ENCODE assay signal across 1 cellular context in the genomic region with DNA sequence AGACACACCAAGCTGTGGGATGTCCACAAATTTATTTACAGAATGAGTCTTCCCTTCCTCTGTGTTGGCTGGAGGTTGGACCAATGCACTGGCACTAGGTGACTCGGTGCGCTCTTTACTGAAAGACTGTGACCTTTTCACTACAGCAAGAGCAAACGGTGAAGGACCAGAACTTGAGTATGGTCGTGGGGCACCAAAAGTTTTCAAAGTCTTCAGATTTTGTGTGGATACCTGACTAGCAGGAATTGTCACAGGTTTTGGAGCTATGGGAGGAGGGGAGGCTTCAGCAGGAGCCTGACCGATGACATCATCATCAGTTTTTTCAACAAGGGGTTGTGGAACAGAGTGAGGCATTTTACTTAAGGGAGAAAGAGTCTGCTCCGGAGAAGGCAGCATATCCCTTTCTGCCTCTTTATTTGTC.
TF ChIP-seq lines count a peak whose summit lies in the region.

No MANE protein-coding gene starts in this region.

TF ChIP-seq in HepG2, 621 proteins besides CTCF, POLR2A, EP300 and RAD21 (continued from another document and continues in another):
- TF ChIP-seq, protein P1, sequence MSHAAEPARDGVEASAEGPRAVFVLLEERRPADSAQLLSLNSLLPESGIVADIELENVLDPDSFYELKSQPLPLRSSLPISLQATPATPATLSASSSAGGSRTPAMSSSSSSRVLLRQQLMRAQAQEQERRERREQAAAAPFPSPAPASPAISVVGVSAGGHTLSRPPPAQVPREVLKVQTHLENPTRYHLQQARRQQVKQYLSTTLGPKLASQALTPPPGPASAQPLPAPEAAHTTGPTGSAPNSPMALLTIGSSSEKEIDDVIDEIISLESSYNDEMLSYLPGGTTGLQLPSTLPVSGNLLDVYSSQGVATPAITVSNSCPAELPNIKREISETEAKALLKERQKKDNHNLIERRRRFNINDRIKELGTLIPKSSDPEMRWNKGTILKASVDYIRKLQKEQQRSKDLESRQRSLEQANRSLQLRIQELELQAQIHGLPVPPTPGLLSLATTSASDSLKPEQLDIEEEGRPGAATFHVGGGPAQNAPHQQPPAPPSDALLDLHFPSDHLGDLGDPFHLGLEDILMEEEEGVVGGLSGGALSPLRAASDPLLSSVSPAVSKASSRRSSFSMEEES (CRISPR knock-in tag; IDR thresholded peaks at IDR 0.05), result no peak
- TF ChIP-seq ZNF337 (CRISPR knock-in tag; IDR thresholded peaks at IDR 0.05; ENCODE audit: borderline replicate concordance, low read depth), result no peak
- no peak for TF ChIP-seq ZNF761 (CRISPR knock-in tag; conservative IDR thresholded peaks at IDR 0.05)
- TF ChIP-seq, protein P2, sequence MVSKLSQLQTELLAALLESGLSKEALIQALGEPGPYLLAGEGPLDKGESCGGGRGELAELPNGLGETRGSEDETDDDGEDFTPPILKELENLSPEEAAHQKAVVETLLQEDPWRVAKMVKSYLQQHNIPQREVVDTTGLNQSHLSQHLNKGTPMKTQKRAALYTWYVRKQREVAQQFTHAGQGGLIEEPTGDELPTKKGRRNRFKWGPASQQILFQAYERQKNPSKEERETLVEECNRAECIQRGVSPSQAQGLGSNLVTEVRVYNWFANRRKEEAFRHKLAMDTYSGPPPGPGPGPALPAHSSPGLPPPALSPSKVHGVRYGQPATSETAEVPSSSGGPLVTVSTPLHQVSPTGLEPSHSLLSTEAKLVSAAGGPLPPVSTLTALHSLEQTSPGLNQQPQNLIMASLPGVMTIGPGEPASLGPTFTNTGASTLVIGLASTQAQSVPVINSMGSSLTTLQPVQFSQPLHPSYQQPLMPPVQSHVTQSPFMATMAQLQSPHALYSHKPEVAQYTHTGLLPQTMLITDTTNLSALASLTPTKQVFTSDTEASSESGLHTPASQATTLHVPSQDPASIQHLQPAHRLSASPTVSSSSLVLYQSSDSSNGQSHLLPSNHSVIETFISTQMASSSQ (IDR thresholded peaks at IDR 0.05; ENCODE audit: low read depth), result peak; percentile 17; the same call in 1 of the 2 replicates
- TF ChIP-seq, protein P2 (CRISPR knock-in tag; IDR thresholded peaks at IDR 0.05; ENCODE audit: borderline replicate concordance), result no peak
- peak; percentile 100 for TF ChIP-seq ZNF44 (CRISPR knock-in tag; IDR thresholded peaks at IDR 0.05)
- peak; percentile 55; the same call in 1 of the 2 replicates for TF ChIP-seq TBX2 (CRISPR knock-in tag; IDR thresholded peaks at IDR 0.05; ENCODE audit: borderline replicate concordance)
- TF ChIP-seq ZNF772 (CRISPR knock-in tag; IDR thresholded peaks at IDR 0.05), result peak; percentile 54; the same call in 1 of the 2 replicates
- TF ChIP-seq, protein P3, sequence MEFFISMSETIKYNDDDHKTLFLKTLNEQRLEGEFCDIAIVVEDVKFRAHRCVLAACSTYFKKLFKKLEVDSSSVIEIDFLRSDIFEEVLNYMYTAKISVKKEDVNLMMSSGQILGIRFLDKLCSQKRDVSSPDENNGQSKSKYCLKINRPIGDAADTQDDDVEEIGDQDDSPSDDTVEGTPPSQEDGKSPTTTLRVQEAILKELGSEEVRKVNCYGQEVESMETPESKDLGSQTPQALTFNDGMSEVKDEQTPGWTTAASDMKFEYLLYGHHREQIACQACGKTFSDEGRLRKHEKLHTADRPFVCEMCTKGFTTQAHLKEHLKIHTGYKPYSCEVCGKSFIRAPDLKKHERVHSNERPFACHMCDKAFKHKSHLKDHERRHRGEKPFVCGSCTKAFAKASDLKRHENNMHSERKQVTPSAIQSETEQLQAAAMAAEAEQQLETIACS (CRISPR knock-in tag; IDR thresholded peaks at IDR 0.05), result no peak
- TF ChIP-seq ZKSCAN5 (CRISPR knock-in tag; IDR thresholded peaks at IDR 0.05), result no peak
- TF ChIP-seq ARHGAP35 (CRISPR knock-in tag; IDR thresholded peaks at IDR 0.05; ENCODE audit: borderline replicate concordance), result no peak
- TF ChIP-seq TCF7 (IDR thresholded peaks at IDR 0.05; ENCODE audit: low read depth), result peak; percentile 34; the same call in 1 of the 2 replicates
- TF ChIP-seq POGZ (CRISPR knock-in tag; IDR thresholded peaks at IDR 0.05), result peak; percentile 87
- no peak for TF ChIP-seq LCORL (IDR thresholded peaks at IDR 0.05)
- TF ChIP-seq LCORL (CRISPR knock-in tag; IDR thresholded peaks at IDR 0.05), result 0 out of 2 replicates have a peak, but pooled peaks have one; percentile 28
- TF ChIP-seq, protein P4, sequence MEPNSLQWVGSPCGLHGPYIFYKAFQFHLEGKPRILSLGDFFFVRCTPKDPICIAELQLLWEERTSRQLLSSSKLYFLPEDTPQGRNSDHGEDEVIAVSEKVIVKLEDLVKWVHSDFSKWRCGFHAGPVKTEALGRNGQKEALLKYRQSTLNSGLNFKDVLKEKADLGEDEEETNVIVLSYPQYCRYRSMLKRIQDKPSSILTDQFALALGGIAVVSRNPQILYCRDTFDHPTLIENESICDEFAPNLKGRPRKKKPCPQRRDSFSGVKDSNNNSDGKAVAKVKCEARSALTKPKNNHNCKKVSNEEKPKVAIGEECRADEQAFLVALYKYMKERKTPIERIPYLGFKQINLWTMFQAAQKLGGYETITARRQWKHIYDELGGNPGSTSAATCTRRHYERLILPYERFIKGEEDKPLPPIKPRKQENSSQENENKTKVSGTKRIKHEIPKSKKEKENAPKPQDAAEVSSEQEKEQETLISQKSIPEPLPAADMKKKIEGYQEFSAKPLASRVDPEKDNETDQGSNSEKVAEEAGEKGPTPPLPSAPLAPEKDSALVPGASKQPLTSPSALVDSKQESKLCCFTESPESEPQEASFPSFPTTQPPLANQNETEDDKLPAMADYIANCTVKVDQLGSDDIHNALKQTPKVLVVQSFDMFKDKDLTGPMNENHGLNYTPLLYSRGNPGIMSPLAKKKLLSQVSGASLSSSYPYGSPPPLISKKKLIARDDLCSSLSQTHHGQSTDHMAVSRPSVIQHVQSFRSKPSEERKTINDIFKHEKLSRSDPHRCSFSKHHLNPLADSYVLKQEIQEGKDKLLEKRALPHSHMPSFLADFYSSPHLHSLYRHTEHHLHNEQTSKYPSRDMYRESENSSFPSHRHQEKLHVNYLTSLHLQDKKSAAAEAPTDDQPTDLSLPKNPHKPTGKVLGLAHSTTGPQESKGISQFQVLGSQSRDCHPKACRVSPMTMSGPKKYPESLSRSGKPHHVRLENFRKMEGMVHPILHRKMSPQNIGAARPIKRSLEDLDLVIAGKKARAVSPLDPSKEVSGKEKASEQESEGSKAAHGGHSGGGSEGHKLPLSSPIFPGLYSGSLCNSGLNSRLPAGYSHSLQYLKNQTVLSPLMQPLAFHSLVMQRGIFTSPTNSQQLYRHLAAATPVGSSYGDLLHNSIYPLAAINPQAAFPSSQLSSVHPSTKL (CRISPR knock-in tag; IDR thresholded peaks at IDR 0.05), result peak; percentile 80
- peak; percentile 83; the same call in 1 of the 2 replicates for TF ChIP-seq ZNF878 (CRISPR knock-in tag; IDR thresholded peaks at IDR 0.05)
- TF ChIP-seq, protein P5, sequence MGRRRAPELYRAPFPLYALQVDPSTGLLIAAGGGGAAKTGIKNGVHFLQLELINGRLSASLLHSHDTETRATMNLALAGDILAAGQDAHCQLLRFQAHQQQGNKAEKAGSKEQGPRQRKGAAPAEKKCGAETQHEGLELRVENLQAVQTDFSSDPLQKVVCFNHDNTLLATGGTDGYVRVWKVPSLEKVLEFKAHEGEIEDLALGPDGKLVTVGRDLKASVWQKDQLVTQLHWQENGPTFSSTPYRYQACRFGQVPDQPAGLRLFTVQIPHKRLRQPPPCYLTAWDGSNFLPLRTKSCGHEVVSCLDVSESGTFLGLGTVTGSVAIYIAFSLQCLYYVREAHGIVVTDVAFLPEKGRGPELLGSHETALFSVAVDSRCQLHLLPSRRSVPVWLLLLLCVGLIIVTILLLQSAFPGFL (CRISPR knock-in tag; IDR thresholded peaks at IDR 0.05), result no peak
- TF ChIP-seq ZNF792 (CRISPR knock-in tag; IDR thresholded peaks at IDR 0.05), result peak; percentile 23; the same call in 1 of the 2 replicates
- peak; percentile 66; the same call in 1 of the 2 replicates for TF ChIP-seq NR2F6 (IDR thresholded peaks at IDR 0.05)
- TF ChIP-seq NR2F6 (CRISPR knock-in tag; IDR thresholded peaks at IDR 0.05), result peak; percentile 70
- no peak for TF ChIP-seq SOX13 (IDR thresholded peaks at IDR 0.05)
- TF ChIP-seq SOX13 (CRISPR knock-in tag; conservative IDR thresholded peaks at IDR 0.05 in 1 of 2, IDR thresholded peaks at IDR 0.05 in 1 of 2), result peak in 1 of 2 experiments; percentile 44; a peak in 1 of 4 replicates
- TF ChIP-seq KMT2A (CRISPR knock-in tag; IDR thresholded peaks at IDR 0.05), result no peak
- peak; percentile 97 for TF ChIP-seq ATF7 (IDR thresholded peaks at IDR 0.05)
- no peak for TF ChIP-seq ATF7 (CRISPR knock-in tag; IDR thresholded peaks at IDR 0.05)
- 0 out of 2 replicates have a peak, but pooled peaks have one; percentile 62 for TF ChIP-seq GATAD2A (CRISPR knock-in tag; IDR thresholded peaks at IDR 0.05)
- TF ChIP-seq ZSCAN29 (CRISPR knock-in tag; conservative IDR thresholded peaks at IDR 0.05), result no peak
- TF ChIP-seq, protein P6, sequence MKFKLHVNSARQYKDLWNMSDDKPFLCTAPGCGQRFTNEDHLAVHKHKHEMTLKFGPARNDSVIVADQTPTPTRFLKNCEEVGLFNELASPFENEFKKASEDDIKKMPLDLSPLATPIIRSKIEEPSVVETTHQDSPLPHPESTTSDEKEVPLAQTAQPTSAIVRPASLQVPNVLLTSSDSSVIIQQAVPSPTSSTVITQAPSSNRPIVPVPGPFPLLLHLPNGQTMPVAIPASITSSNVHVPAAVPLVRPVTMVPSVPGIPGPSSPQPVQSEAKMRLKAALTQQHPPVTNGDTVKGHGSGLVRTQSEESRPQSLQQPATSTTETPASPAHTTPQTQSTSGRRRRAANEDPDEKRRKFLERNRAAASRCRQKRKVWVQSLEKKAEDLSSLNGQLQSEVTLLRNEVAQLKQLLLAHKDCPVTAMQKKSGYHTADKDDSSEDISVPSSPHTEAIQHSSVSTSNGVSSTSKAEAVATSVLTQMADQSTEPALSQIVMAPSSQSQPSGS (CRISPR knock-in tag; IDR thresholded peaks at IDR 0.05), result 0 out of 2 replicates have a peak, but pooled peaks have one; percentile 13
- 0 out of 2 replicates have a peak, but pooled peaks have one; percentile 26 for TF ChIP-seq MIER3 (CRISPR knock-in tag; IDR thresholded peaks at IDR 0.05; ENCODE audit: borderline replicate concordance)
- peak; percentile 39; the same call in 1 of the 2 replicates for TF ChIP-seq GFI1 (CRISPR knock-in tag; IDR thresholded peaks at IDR 0.05; ENCODE audit: borderline replicate concordance)
- peak; percentile 60; the same call in 1 of the 2 replicates for TF ChIP-seq POLR2G (IDR thresholded peaks at IDR 0.05; ENCODE audit: low read depth, low read length)
- peak; percentile 77 for TF ChIP-seq CREB1 (IDR thresholded peaks at IDR 0.05)
- peak; percentile 68; the same call in 1 of the 2 replicates for TF ChIP-seq CREB1 (CRISPR knock-in tag; IDR thresholded peaks at IDR 0.05)
- TF ChIP-seq KAT8 (CRISPR knock-in tag; IDR thresholded peaks at IDR 0.05), result 0 out of 2 replicates have a peak, but pooled peaks have one; percentile 7
- TF ChIP-seq, protein P7, sequence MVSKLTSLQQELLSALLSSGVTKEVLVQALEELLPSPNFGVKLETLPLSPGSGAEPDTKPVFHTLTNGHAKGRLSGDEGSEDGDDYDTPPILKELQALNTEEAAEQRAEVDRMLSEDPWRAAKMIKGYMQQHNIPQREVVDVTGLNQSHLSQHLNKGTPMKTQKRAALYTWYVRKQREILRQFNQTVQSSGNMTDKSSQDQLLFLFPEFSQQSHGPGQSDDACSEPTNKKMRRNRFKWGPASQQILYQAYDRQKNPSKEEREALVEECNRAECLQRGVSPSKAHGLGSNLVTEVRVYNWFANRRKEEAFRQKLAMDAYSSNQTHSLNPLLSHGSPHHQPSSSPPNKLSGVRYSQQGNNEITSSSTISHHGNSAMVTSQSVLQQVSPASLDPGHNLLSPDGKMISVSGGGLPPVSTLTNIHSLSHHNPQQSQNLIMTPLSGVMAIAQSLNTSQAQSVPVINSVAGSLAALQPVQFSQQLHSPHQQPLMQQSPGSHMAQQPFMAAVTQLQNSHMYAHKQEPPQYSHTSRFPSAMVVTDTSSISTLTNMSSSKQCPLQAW (CRISPR knock-in tag; IDR thresholded peaks at IDR 0.05), result peak; percentile 46; the same call in 1 of the 2 replicates
- peak; percentile 48; the same call in 1 of the 2 replicates for TF ChIP-seq ELF3 (CRISPR knock-in tag; IDR thresholded peaks at IDR 0.05)
- no peak for TF ChIP-seq ZNF598 (CRISPR knock-in tag; IDR thresholded peaks at IDR 0.05; ENCODE audit: borderline replicate concordance)
- TF ChIP-seq ZSCAN31 (CRISPR knock-in tag; IDR thresholded peaks at IDR 0.05; ENCODE audit: low read depth), result peak; percentile 55; the same call in 1 of the 2 replicates
- TF ChIP-seq ZSCAN22 (CRISPR knock-in tag; IDR thresholded peaks at IDR 0.05), result no peak
- 0 out of 2 replicates have a peak, but pooled peaks have one; percentile 40 for TF ChIP-seq NFKBIZ (CRISPR knock-in tag; IDR thresholded peaks at IDR 0.05)
- peak; percentile 89 for TF ChIP-seq FOSL2 (CRISPR knock-in tag; IDR thresholded peaks at IDR 0.05)
- no peak for TF ChIP-seq TCF7L2 (IDR thresholded peaks at IDR 0.05; ENCODE audit: low read depth, low read length)
- TF ChIP-seq, protein P8, sequence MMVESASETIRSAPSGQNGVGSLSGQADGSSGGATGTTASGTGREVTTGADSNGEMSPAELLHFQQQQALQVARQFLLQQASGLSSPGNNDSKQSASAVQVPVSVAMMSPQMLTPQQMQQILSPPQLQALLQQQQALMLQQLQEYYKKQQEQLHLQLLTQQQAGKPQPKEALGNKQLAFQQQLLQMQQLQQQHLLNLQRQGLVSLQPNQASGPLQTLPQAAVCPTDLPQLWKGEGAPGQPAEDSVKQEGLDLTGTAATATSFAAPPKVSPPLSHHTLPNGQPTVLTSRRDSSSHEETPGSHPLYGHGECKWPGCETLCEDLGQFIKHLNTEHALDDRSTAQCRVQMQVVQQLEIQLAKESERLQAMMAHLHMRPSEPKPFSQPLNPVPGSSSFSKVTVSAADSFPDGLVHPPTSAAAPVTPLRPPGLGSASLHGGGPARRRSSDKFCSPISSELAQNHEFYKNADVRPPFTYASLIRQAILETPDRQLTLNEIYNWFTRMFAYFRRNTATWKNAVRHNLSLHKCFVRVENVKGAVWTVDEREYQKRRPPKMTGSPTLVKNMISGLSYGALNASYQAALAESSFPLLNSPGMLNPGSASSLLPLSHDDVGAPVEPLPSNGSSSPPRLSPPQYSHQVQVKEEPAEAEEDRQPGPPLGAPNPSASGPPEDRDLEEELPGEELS (CRISPR knock-in tag; IDR thresholded peaks at IDR 0.05), result peak; percentile 74
- TF ChIP-seq, protein P9, sequence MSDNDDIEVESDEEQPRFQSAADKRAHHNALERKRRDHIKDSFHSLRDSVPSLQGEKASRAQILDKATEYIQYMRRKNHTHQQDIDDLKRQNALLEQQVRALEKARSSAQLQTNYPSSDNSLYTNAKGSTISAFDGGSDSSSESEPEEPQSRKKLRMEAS (IDR thresholded peaks at IDR 0.05), result 0 out of 2 replicates have a peak, but pooled peaks have one; percentile 9
- 0 out of 2 replicates have a peak, but pooled peaks have one; percentile 34 for TF ChIP-seq KDM6A (CRISPR knock-in tag; IDR thresholded peaks at IDR 0.05; ENCODE audit: low read depth)
- TF ChIP-seq HNRNPH1 (optimal IDR thresholded peaks at IDR 0.05; ENCODE audit: low read depth, low read length), result no peak
